ENCODE assay signal across 32 cellular contexts in genomic region chr1:176976771-176977170, GRCh38.
"Had no signal": no experiment of that assay in that cellular context is flagged by ENCODE, and none has a peak within 500 bp of the region (broad histone marks: within the 10 kb centered on the region; RNA-seq: fewer than 3 reads in every experiment).

No MANE protein-coding gene starts in this region.

- DNase-seq: Karpas-422, Kasumi-1, MG63, MM.1S, MV-4-11, NCI-H1048, NCI-H1092 treated with DMSO at 0.1 percent for 48 hours, NCI-H1105, NCI-H1105 treated with DMSO at 0.1 percent for 48 hours, NCI-H1417 treated with DMSO at 0.1 percent for 48 hours, NCI-H1436, NCI-H1436 treated with DMSO at 0.1 percent for 48 hours, NCI-H146, NCI-H1694, NCI-H1694 treated with DMSO at 0.1 percent for 48 hours, NCI-H187, NCI-H187 treated with DMSO at 0.1 percent for 48 hours, NCI-H1930, NCI-H2029, NCI-H2029 treated with DMSO at 0.1 percent for 48 hours, NCI-H2081, NCI-H2081 treated with DMSO at 0.1 percent for 48 hours, NCI-H2107, NCI-H2171, NCI-H2171 treated with DMSO at 0.1 percent for 48 hours, NCI-H2227 treated with DMSO at 0.1 percent for 48 hours, NCI-H226, NCI-H345, NCI-H446, NCI-H446 treated with DMSO at 0.1 percent for 48 hours, NCI-H510A, NCI-H510A treated with DMSO at 0.1 percent for 48 hours had no signal
